ENCODE assay signal across 14 cellular contexts in the genomic region with DNA sequence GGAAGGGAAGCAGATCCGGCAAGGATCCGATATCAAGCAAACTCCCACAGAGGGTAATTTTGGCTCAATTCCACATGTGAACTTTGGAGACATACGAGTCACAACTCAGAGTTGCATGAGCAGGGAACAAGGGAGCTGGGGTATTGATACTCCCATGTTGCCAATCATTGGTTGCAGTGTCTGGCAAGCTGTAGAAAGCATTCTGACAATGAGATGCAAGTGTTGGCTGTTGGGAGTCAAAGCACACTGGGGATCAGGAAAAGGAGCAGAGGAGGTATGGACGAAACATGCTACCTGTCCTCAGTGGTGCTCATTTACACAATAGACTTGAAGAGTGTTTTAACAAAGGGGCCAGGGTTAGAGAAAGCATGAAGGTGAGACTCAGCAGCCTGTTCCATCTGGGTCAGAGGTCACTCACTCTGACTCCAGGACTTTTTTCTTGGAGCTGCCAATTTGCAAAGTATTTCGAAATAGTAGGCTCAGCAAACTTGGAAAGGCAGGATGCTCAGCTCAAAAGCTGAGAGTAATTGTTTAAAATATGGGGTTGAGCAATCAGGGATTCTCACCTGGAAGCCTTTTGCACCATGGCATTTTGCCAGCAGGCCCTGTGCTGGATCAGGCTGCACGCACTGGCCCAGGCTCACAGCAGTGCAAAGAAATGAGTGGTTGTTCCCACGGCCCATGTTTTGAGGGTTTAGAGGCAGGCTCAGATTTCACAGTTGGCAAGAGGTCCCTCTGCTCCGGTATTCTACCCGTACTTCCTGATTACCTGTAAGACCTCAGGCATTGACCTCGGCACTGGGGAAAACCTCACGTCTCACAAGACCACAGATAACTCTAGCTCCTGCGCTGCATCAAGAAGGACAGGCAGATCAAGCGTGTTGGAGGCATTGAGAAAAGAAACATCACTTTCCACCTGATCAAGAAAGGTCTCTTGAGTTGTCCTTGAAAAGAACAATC. TPM values are rescaled to one million over a fixed set of nuclear protein-coding genes. Genes with fewer than 3 reads are reported as not detected.
DNase-seq lines count a peak whose midpoint lies in the region; ATAC-seq and TF ChIP-seq lines count a peak whose summit lies in the region.
"Had no signal": no experiment of that assay in that cellular context is flagged by ENCODE, and none has a peak within 500 bp of the region (broad histone marks: within the 10 kb centered on the region; RNA-seq: fewer than 3 reads in every experiment).

No MANE protein-coding gene starts in this region.

- no peak for TF ChIP-seq POLR2A in stomach (IDR thresholded peaks at IDR 0.05)

- H3K27me3 ChIP-seq in PC-9 (ENCODE audit: insufficient read depth, low read depth): no peaks in the 10 kb centered on the region
- no peaks in the 10 kb centered on the region for H3K27me3 ChIP-seq in stomach
- H3K27me3 ChIP-seq: tibial nerve had no signal

- POLR2A ChIA-PET in PC-9 (lab: Charles Lee; ENCODE audit: unreplicated experiment): interaction anchor here (0.6 kb wide), 1 partner anchor 135 kb away, joined by 6 read pairs; no protein-coding TSS in a partner anchor

- no peak for ATAC-seq in GM19324 (IDR thresholded peaks at IDR 0.05; ENCODE audit: low FRiP score, unreplicated experiment)
- ATAC-seq: activated CD8-positive, alpha-beta T cell treated with anti-CD3 and anti-CD28 coated beads for 36 hours; CD8-positive, alpha-beta T cell had no signal

- H2AFZ ChIP-seq in PC-9: no peak overlapping the region

- no peak for TF ChIP-seq EP300 in stomach (IDR thresholded peaks at IDR 0.05)

- CTCF ChIA-PET in PC-9 (lab: Charles Lee): no interaction called here

- no peaks in the 10 kb centered on the region for H3K79me2 ChIP-seq in PC-9 (ENCODE audit: low read depth)

- no TSS peak for BruUV-seq in PC-9 (replicated peaks; lab: Mats Ljungman, UMichigan)

- H3K9me3 ChIP-seq in PC-9 (ENCODE audit: insufficient read depth, low read depth): peaks cover 16% of the 10 kb centered on the region
- H3K9me3 ChIP-seq in stomach: peaks cover 0 to 16% (median 13%) of the 10 kb centered on the region in 4 donors

- H3K9me2 ChIP-seq in PC-9 (ENCODE audit: insufficient read depth): no peaks in the 10 kb centered on the region

- H3K4me2 ChIP-seq in PC-9: peak overlapping the region; percentile 21

- H4K20me1 ChIP-seq in PC-9 (ENCODE audit: insufficient read depth): no peaks in the 10 kb centered on the region

- TF ChIP-seq CTCF in PC-9 (conservative IDR thresholded peaks at IDR 0.05) (no peak), stomach (IDR thresholded peaks at IDR 0.05) (no peak)

- H3F3A ChIP-seq in PC-9 (ENCODE audit: insufficient read depth, low read depth): peaks cover 26% of the 10 kb centered on the region

- H3K36me3 ChIP-seq in PC-9 (ENCODE audit: low read depth) (no peaks in the 10 kb centered on the region), stomach (no peaks in the 10 kb centered on the region)
- H3K36me3 ChIP-seq: tibial nerve had no signal

- H3K27ac ChIP-seq in PC-9 (peak overlapping the region; percentile 59), stomach (no peak overlapping the region)
- H3K27ac ChIP-seq: tibial nerve had no signal

- 53 to 77% (median 55%) methylated on average over 13 of the region's 13 CpGs for WGBS in stomach, 5 donors

- DNase-seq in NCI-H748 (lab: John Stamatoyannopoulos, UW; ENCODE audit: unreplicated experiment): peak; percentile 26
- no peak for DNase-seq in NCI-H748 treated with DMSO at 0.1 percent for 48 hours (lab: John Stamatoyannopoulos, UW)
- peak; percentile 87 to 96 for DNase-seq in PC-9
- peak; percentile 49 for DNase-seq in islet precursor cell
- peak; percentile 72 for DNase-seq in stomach
- no peak for DNase-seq in activated T-cell treated with anti-CD3 and anti-CD28 coated beads, Interleukin-2, amount 50 U/mL, for 48 hours
- DNase-seq in 8988T: no peak
- DNase-seq: ACHN; activated CD8-positive, alpha-beta T cell treated with anti-CD3 and anti-CD28 coated beads for 36 hours; GOT3; MM.1S had no signal

- H3K4me1 ChIP-seq in PC-9 (replicated peaks; ENCODE audit: insufficient read depth) (peaks cover 24% of the 10 kb centered on the region), stomach (no peaks in the 10 kb centered on the region)
- H3K4me1 ChIP-seq: tibial nerve had no signal

- intact Hi-C loops in PC-9 (cut with micrococcal nuclease; ENCODE audit: unreplicated experiment) (no loop called here), stomach (cut with DNase I; ENCODE audit: low total_unique reads) (no loop called here)

- H3K4me3 ChIP-seq in PC-9 (no peak overlapping the region), stomach (no peak overlapping the region)
- H3K4me3 ChIP-seq: tibial nerve had no signal

RNA-seq across cellular contexts. Expression of a gene that starts 17.6 kb away (rescaled TPM):
- 0.44 and 0.83 TPM in 2 replicates for total RNA-seq in PC-9 (2021)
- total RNA-seq in stomach: 100 to 1,000 TPM in 1 of 5 donors, 1 to 10 TPM in 4; 1.2 to 284 (median 6.4) TPM
- 1 to 10 TPM in 2 of 3 donors, under 1 TPM in 1; 0.44 to 2.0 (median 1.5) TPM for polyA plus RNA-seq in stomach

Comparison
In these comparisons a context has a peak if more than half of its experiments do, and no peak if none do; other contexts are left out.
1. DNase-seq: peak in NCI-H748 (single experiment), PC-9 (2 of 2), islet precursor cell (single experiment) and stomach (single experiment); none in NCI-H748 treated with DMSO at 0.1 percent for 48 hours (single experiment), activated T-cell treated with anti-CD3 and anti-CD28 coated beads, Interleukin-2, amount 50 U/mL, for 48 hours (0 of 2) and 8988T (single experiment).